In genomic region chr5:26143259-26143658, GRCh38 we compare ENCODE assay signal across 35 cellular contexts.
"Had no signal": no experiment of that assay in that cellular context is flagged by ENCODE, and none has a peak within 500 bp of the region (broad histone marks: within the 10 kb centered on the region; RNA-seq: fewer than 3 reads in every experiment).

No MANE protein-coding gene starts in this region.

- H3K27ac ChIP-seq: KMS-11 had no signal

- H3K4me3 ChIP-seq: MG63 had no signal

- H3K9me3 ChIP-seq: MG63 had no signal

- H3K4me2 ChIP-seq: KMS-11 had no signal

- H3K9ac ChIP-seq: KMS-11 had no signal

- H3K27me3 ChIP-seq: MG63 had no signal

- H3K36me3 ChIP-seq: MG63 had no signal

- DNase-seq: Kasumi-1, MG63, MM.1S, MV-4-11, NCI-H1048, NCI-H1092, NCI-H1092 treated with DMSO at 0.1 percent for 48 hours, NCI-H1105, NCI-H1105 treated with DMSO at 0.1 percent for 48 hours, NCI-H1417, NCI-H1417 treated with DMSO at 0.1 percent for 48 hours, NCI-H1436, NCI-H1436 treated with DMSO at 0.1 percent for 48 hours, NCI-H146, NCI-H1694, NCI-H1694 treated with DMSO at 0.1 percent for 48 hours, NCI-H187, NCI-H187 treated with DMSO at 0.1 percent for 48 hours, NCI-H1930, NCI-H2029, NCI-H2029 treated with DMSO at 0.1 percent for 48 hours, NCI-H2081, NCI-H2081 treated with DMSO at 0.1 percent for 48 hours, NCI-H2107, NCI-H2171, NCI-H2171 treated with DMSO at 0.1 percent for 48 hours, NCI-H2227 treated with DMSO at 0.1 percent for 48 hours, NCI-H226, NCI-H345, NCI-H446, NCI-H446 treated with DMSO at 0.1 percent for 48 hours, NCI-H510A, NCI-H510A treated with DMSO at 0.1 percent for 48 hours, NCI-H524 had no signal
